ENCODE assay signal across 8 cellular contexts in genomic region chrX:13110427-13111324, GRCh38.
DNase-seq lines count a peak whose midpoint lies in the region; ATAC-seq, FAIRE-seq and TF ChIP-seq lines count a peak whose summit lies in the region.

No MANE protein-coding gene starts in this region.

- peaks cover 4% of the 10 kb centered on the region for H3K4me1 ChIP-seq in upper lobe of right lung

- no peaks in the 10 kb centered on the region for H3K9me3 Mint-ChIP-seq in activated T-helper 17 cell treated with anti-CD3 and anti-CD28 coated beads, Interleukin-2, amount 50 U/mL, for 72 hours

- H3K4me1 Mint-ChIP-seq in activated T-helper 17 cell treated with anti-CD3 and anti-CD28 coated beads, Interleukin-2, amount 50 U/mL, for 72 hours = no peaks in the 10 kb centered on the region

- H3K4me3 ChIP-seq in upper lobe of right lung = no peak overlapping the region

- intact Hi-C loops in upper lobe of right lung (cut with DNase I) = no loop called here

- H3K36me3 Mint-ChIP-seq in activated T-helper 17 cell treated with anti-CD3 and anti-CD28 coated beads, Interleukin-2, amount 50 U/mL, for 72 hours (ENCODE audit: low read depth) = no peaks in the 10 kb centered on the region

- H3K27ac Mint-ChIP-seq in activated T-helper 17 cell treated with anti-CD3 and anti-CD28 coated beads, Interleukin-2, amount 50 U/mL, for 72 hours = no peak overlapping the region

- no peaks in the 10 kb centered on the region for H3K27me3 ChIP-seq in upper lobe of right lung

- no peak overlapping the region for H3K4me3 Mint-ChIP-seq in activated T-helper 17 cell treated with anti-CD3 and anti-CD28 coated beads, Interleukin-2, amount 50 U/mL, for 72 hours

- peak overlapping the region; percentile 72 for H3K27ac ChIP-seq in upper lobe of right lung

- ATAC-seq in activated T-helper 17 cell treated with anti-CD3 and anti-CD28 coated beads, Interleukin-2, amount 50 U/mL, for 72 hours (replicated peaks) = peak; percentile 34
- ATAC-seq in upper lobe of right lung (peak; percentile 87), GM21723 (IDR thresholded peaks at IDR 0.05; ENCODE audit: unreplicated experiment) (no peak), GM21786 (IDR thresholded peaks at IDR 0.05; ENCODE audit: unreplicated experiment) (no peak)

- H3K36me3 ChIP-seq in upper lobe of right lung = no peaks in the 10 kb centered on the region

- TF ChIP-seq CTCF in upper lobe of right lung (IDR thresholded peaks at IDR 0.05) = no peak

- H3K27me3 Mint-ChIP-seq in activated T-helper 17 cell treated with anti-CD3 and anti-CD28 coated beads, Interleukin-2, amount 50 U/mL, for 72 hours = no peaks in the 10 kb centered on the region

- H3K9me3 ChIP-seq in upper lobe of right lung = no peaks in the 10 kb centered on the region

- DNase-seq in SIG-M5 treated with dmso at 0.1 percent for 504 hours (lab: John Stamatoyannopoulos, UW; ENCODE audit: unreplicated experiment) = peak; percentile 67
- DNase-seq in SIG-M5 (lab: John Stamatoyannopoulos, UW) = no peak
- DNase-seq in upper lobe of right lung = no peak
- no peak for DNase-seq in NCI-H2227 (lab: John Stamatoyannopoulos, UW; ENCODE audit: unreplicated experiment)

- FAIRE-seq in islet of Langerhans (lab: Jason Lieb, UNC) = peak; percentile 99

Comparison
In these comparisons a context has a peak if more than half of its experiments do, and no peak if none do; other contexts are left out.
1. ATAC-seq: peak in activated T-helper 17 cell treated with anti-CD3 and anti-CD28 coated beads, Interleukin-2, amount 50 U/mL, for 72 hours (single experiment) and upper lobe of right lung (single experiment); none in GM21723 (single experiment) and GM21786 (single experiment).